In the genomic region with DNA sequence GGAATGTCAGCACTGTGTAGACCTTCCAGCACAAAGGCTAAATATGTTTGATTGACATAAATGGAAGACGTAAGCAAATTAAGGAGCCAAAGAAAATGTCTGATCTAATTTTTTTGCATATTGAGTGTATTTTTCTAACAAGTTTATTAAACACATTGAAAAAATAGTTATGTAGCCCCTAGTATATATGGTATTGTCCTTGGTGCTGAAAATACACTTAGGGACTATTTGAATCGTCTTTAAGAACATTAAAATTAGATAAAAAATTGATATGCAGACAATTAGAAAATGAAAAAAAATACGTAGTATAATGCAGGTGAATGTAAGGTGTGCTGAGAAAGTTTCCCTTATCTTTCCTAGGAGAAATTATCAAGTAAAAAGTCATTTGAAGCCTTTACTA, we compare ENCODE assay signal across 19 cellular contexts.
DNase-seq lines count a peak whose midpoint lies in the region; ATAC-seq, FAIRE-seq and TF ChIP-seq lines count a peak whose summit lies in the region.
"Had no signal": no experiment of that assay in that cellular context is flagged by ENCODE, and none has a peak within 500 bp of the region (broad histone marks: within the 10 kb centered on the region; RNA-seq: fewer than 3 reads in every experiment).

No MANE protein-coding gene starts in this region.

- H3F3A ChIP-seq in GM23248 (ENCODE audit: insufficient read depth): no peaks in the 10 kb centered on the region

- no peak for TF ChIP-seq CTCF in A549 (IDR thresholded peaks at IDR 0.05)
- TF ChIP-seq CTCF in HEK293 (tag by site-specific recombination; IDR thresholded peaks at IDR 0.05): no peak
- no peak for TF ChIP-seq CTCF in GM13976 (IDR thresholded peaks at IDR 0.05; ENCODE audit: borderline replicate concordance, control extremely low read depth, extremely low read depth, insufficient read depth, missing control alignments)

- H3K4me1 ChIP-seq in A549 (no peaks in the 10 kb centered on the region), GM23248 (ENCODE audit: insufficient read depth) (no peaks in the 10 kb centered on the region), HEK293 (ENCODE audit: control insufficient read depth, insufficient read depth, low read length) (no peaks in the 10 kb centered on the region)
- H3K4me1 ChIP-seq: BLaER1, HAP-1 had no signal

- H2AFZ ChIP-seq in GM23248: no peak overlapping the region

- WGBS in A549 (ENCODE audit: missing lambda C conversion rate): 1% methylated on average over 3 of the region's 3 CpGs
- 32 to 34% methylated on average over 3 of the region's 3 CpGs for WGBS in GM23248 (ENCODE audit: low coverage in 1 of 2, low lambda C conversion rate in 2 of 2, missing lambda C conversion rate in 2 of 2), 2 experiments

- TF ChIP-seq RAD21 in A549 (conservative IDR thresholded peaks at IDR 0.05 in 1 of 2, IDR thresholded peaks at IDR 0.05 in 1 of 2): no peak

- in situ Hi-C loops in GM23248 (cut with MboI) (no loop called here), GM13976 (cut with MboI; ENCODE audit: low sequenced_read_pairs, unreplicated experiment) (no loop called here)

- no peak overlapping the region for H3K9ac ChIP-seq in GM23248
- H3K9ac ChIP-seq: BLaER1 had no signal

- H3K27me3 ChIP-seq in GM23248 (replicated peaks; ENCODE audit: insufficient read depth): no peaks in the 10 kb centered on the region
- H3K27me3 ChIP-seq: BLaER1 had no signal

- TF ChIP-seq POLR2A in A549 (IDR thresholded peaks at IDR 0.05; ENCODE audit: low read length): no peak

- CTCF ChIA-PET in A549 (lab: Yijun Ruan, JAX) (no interaction called here), HEK293 (lab: Yijun Ruan, JAX) (no interaction called here)

- DNase-seq in A549 (ENCODE audit: low read depth in 1 of 2, low spot score in 1 of 2): no peak
- peak; percentile 2 for DNase-seq in GM23248
- DNase-seq in astrocyte of the hippocampus (ENCODE audit: low read depth, low spot score): peak; percentile 2
- DNase-seq in GM13976 (ENCODE audit: low spot score): no peak
- DNase-seq in germinal center (ENCODE audit: low spot score): no peak
- DNase-seq: CD4-positive, CD25-positive, alpha-beta regulatory T cell; CD8-positive, alpha-beta T cell; DMS 273 treated with DMSO at 0.1 percent for 48 hours; DMS79; GF-D8; GOT3 had no signal

- H3K4me3 ChIP-seq in A549: no peak overlapping the region
- no peak overlapping the region for H3K4me3 ChIP-seq in GM23248
- no peak overlapping the region for H3K4me3 ChIP-seq in HEK293 (ENCODE audit: low read depth, low read length)
- H3K4me3 ChIP-seq: BLaER1, HAP-1 had no signal

- H3K4me2 ChIP-seq in A549 (no peak overlapping the region), GM23248 (ENCODE audit: unreplicated experiment) (no peak overlapping the region)
- H3K4me2 ChIP-seq: BLaER1 had no signal

- H3K27ac ChIP-seq in A549: no peak overlapping the region
- no peak overlapping the region for H3K27ac ChIP-seq in GM23248
- no peak overlapping the region for H3K27ac ChIP-seq in HEK293 (ENCODE audit: extremely low read depth, low read depth, low read length)
- H3K27ac ChIP-seq: BLaER1, C4-2B had no signal

- H3K79me2 ChIP-seq in GM23248 (ENCODE audit: insufficient read depth): no peaks in the 10 kb centered on the region

- H3K9me2 ChIP-seq in GM23248 (ENCODE audit: insufficient read depth): no peaks in the 10 kb centered on the region

- no peaks in the 10 kb centered on the region for H4K20me1 ChIP-seq in GM23248 (ENCODE audit: insufficient read depth)
- H4K20me1 ChIP-seq: BLaER1 had no signal

- H3K9me3 ChIP-seq in A549 (no peaks in the 10 kb centered on the region), GM23248 (ENCODE audit: low read depth) (no peaks in the 10 kb centered on the region), HEK293 (ENCODE audit: control insufficient read depth, insufficient read depth, low read depth, low read length) (no peaks in the 10 kb centered on the region)
- H3K9me3 ChIP-seq: BLaER1, HAP-1 had no signal

- no peak for TF ChIP-seq EP300 in A549 (IDR thresholded peaks at IDR 0.05)

- POLR2A ChIA-PET in A549 (lab: Yijun Ruan, JAX) (no interaction called here), HEK293 (lab: Yijun Ruan, JAX) (no interaction called here)

- FAIRE-seq in A549 (lab: Jason Lieb, UNC): no peak
- FAIRE-seq: D721Med, GM12891, H54 had no signal

- H3K36me3 ChIP-seq in GM23248 (ENCODE audit: low read depth) (no peaks in the 10 kb centered on the region), HEK293 (ENCODE audit: control insufficient read depth in 2 of 2, insufficient read depth in 1 of 2, low read length in 2 of 2) (no peaks in the 10 kb centered on the region)
- H3K36me3 ChIP-seq: BLaER1, HAP-1 had no signal

- no peak for ATAC-seq in A549
- no peak for ATAC-seq in GM21786 (IDR thresholded peaks at IDR 0.05; ENCODE audit: unreplicated experiment)
- ATAC-seq: CD8-positive, alpha-beta T cell had no signal

TF ChIP-seq in A549, 52 proteins besides CTCF, POLR2A, EP300 and RAD21:
- TF ChIP-seq RNF2 (IDR thresholded peaks at IDR 0.05; ENCODE audit: borderline replicate concordance, low read depth): no peak
- TF ChIP-seq, protein P1, sequence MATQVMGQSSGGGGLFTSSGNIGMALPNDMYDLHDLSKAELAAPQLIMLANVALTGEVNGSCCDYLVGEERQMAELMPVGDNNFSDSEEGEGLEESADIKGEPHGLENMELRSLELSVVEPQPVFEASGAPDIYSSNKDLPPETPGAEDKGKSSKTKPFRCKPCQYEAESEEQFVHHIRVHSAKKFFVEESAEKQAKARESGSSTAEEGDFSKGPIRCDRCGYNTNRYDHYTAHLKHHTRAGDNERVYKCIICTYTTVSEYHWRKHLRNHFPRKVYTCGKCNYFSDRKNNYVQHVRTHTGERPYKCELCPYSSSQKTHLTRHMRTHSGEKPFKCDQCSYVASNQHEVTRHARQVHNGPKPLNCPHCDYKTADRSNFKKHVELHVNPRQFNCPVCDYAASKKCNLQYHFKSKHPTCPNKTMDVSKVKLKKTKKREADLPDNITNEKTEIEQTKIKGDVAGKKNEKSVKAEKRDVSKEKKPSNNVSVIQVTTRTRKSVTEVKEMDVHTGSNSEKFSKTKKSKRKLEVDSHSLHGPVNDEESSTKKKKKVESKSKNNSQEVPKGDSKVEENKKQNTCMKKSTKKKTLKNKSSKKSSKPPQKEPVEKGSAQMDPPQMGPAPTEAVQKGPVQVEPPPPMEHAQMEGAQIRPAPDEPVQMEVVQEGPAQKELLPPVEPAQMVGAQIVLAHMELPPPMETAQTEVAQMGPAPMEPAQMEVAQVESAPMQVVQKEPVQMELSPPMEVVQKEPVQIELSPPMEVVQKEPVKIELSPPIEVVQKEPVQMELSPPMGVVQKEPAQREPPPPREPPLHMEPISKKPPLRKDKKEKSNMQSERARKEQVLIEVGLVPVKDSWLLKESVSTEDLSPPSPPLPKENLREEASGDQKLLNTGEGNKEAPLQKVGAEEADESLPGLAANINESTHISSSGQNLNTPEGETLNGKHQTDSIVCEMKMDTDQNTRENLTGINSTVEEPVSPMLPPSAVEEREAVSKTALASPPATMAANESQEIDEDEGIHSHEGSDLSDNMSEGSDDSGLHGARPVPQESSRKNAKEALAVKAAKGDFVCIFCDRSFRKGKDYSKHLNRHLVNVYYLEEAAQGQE (IDR thresholded peaks at IDR 0.05): peak; percentile 58; the same call in 1 of the 2 replicates
TF ChIP-seq in A549: peak in this region for 1.

TF ChIP-seq in HEK293, 187 proteins besides CTCF, POLR2A, EP300 and RAD21:
- TF ChIP-seq, protein P1 (tag by site-specific recombination; IDR thresholded peaks at IDR 0.05): peak; percentile 87
- no peak for TF ChIP-seq PRDM1 (tag by site-specific recombination; IDR thresholded peaks at IDR 0.05)
- no peak for TF ChIP-seq HOXC10 (CRISPR knock-in tag; IDR thresholded peaks at IDR 0.05)
TF ChIP-seq in HEK293: peak in this region for 1.

Comparison
In these comparisons a context has a peak if more than half of its experiments do, and no peak if none do; other contexts are left out.
1. DNase-seq: peak in GM23248 (single experiment) and astrocyte of the hippocampus (single experiment); none in A549 (0 of 2), GM13976 (single experiment) and germinal center (single experiment).